1 cellular context compared by ENCODE assay signal in genomic region chr2:195925120-195925519, GRCh38.
A peak's percentile ranks its signal among the peaks of the same experiment; 100 is the strongest.
TF ChIP-seq lines count a peak whose summit lies in the region.

No MANE protein-coding gene starts in this region.

TF ChIP-seq in K562, 482 proteins besides CTCF, POLR2A, EP300 and RAD21 (continued from another document):
- TF ChIP-seq SMC3 (conservative IDR thresholded peaks at IDR 0.05; ENCODE audit: insufficient read depth, low read depth, low read length) = 0 out of 2 replicates have a peak, but pooled peaks have one; percentile 9
- TF ChIP-seq CTCFL (IDR thresholded peaks at IDR 0.05; ENCODE audit: borderline replicate concordance, insufficient read depth, low read depth, low read length, poor library complexity, severe bottlenecking) = peak; percentile 63
